ENCODE assay signal across 1 cellular context in genomic region chr2:176088048-176088936, GRCh38.
A peak's percentile ranks its signal among the peaks of the same experiment; 100 is the strongest.
TF ChIP-seq lines count a peak whose summit lies in the region.

No MANE protein-coding gene starts in this region.

TF ChIP-seq in HepG2, 621 proteins besides CTCF, POLR2A, EP300 and RAD21 (continued from another document and continues in another):
- peak; percentile 32 for TF ChIP-seq TFDP1 (CRISPR knock-in tag; IDR thresholded peaks at IDR 0.05; ENCODE audit: borderline replicate concordance)
- TF ChIP-seq ETV5 (CRISPR knock-in tag; IDR thresholded peaks at IDR 0.05; ENCODE audit: borderline replicate concordance): peak; percentile 33; the same call in 1 of the 2 replicates
- TF ChIP-seq LCORL (IDR thresholded peaks at IDR 0.05): no peak
- 0 out of 2 replicates have a peak, but pooled peaks have one; percentile 42 for TF ChIP-seq LCORL (CRISPR knock-in tag; IDR thresholded peaks at IDR 0.05)
- TF ChIP-seq ZNF556 (CRISPR knock-in tag; IDR thresholded peaks at IDR 0.05; ENCODE audit: borderline replicate concordance): no peak
- TF ChIP-seq ZSCAN21 (CRISPR knock-in tag; IDR thresholded peaks at IDR 0.05; ENCODE audit: borderline replicate concordance): peak; percentile 78; the same call in 1 of the 2 replicates
- TF ChIP-seq ZNF275 (CRISPR knock-in tag; IDR thresholded peaks at IDR 0.05; ENCODE audit: borderline replicate concordance): peak; percentile 88; the same call in 1 of the 2 replicates
- TF ChIP-seq ZNF775 (CRISPR knock-in tag; IDR thresholded peaks at IDR 0.05; ENCODE audit: borderline replicate concordance): no peak
- no peak for TF ChIP-seq ZFP82 (CRISPR knock-in tag; IDR thresholded peaks at IDR 0.05; ENCODE audit: borderline replicate concordance)
- TF ChIP-seq, protein P1, sequence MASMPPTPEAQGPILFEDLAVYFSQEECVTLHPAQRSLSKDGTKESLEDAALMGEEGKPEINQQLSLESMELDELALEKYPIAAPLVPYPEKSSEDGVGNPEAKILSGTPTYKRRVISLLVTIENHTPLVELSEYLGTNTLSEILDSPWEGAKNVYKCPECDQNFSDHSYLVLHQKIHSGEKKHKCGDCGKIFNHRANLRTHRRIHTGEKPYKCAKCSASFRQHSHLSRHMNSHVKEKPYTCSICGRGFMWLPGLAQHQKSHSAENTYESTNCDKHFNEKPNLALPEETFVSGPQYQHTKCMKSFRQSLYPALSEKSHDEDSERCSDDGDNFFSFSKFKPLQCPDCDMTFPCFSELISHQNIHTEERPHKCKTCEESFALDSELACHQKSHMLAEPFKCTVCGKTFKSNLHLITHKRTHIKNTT (CRISPR knock-in tag; IDR thresholded peaks at IDR 0.05): 0 out of 2 replicates have a peak, but pooled peaks have one; percentile 26
- TF ChIP-seq, protein P2, sequence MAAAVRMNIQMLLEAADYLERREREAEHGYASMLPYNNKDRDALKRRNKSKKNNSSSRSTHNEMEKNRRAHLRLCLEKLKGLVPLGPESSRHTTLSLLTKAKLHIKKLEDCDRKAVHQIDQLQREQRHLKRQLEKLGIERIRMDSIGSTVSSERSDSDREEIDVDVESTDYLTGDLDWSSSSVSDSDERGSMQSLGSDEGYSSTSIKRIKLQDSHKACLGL (CRISPR knock-in tag; IDR thresholded peaks at IDR 0.05): peak; percentile 60; the same call in 1 of the 2 replicates
- no peak for TF ChIP-seq ZNF746 (CRISPR knock-in tag; IDR thresholded peaks at IDR 0.05)
- TF ChIP-seq MEF2D (CRISPR knock-in tag; IDR thresholded peaks at IDR 0.05): 0 out of 2 replicates have a peak, but pooled peaks have one; percentile 4
- TF ChIP-seq, protein P3, sequence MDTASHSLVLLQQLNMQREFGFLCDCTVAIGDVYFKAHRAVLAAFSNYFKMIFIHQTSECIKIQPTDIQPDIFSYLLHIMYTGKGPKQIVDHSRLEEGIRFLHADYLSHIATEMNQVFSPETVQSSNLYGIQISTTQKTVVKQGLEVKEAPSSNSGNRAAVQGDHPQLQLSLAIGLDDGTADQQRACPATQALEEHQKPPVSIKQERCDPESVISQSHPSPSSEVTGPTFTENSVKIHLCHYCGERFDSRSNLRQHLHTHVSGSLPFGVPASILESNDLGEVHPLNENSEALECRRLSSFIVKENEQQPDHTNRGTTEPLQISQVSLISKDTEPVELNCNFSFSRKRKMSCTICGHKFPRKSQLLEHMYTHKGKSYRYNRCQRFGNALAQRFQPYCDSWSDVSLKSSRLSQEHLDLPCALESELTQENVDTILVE (CRISPR knock-in tag; IDR thresholded peaks at IDR 0.05): no peak
- peak; percentile 69; the same call in 1 of the 2 replicates for TF ChIP-seq IKZF5 (CRISPR knock-in tag; IDR thresholded peaks at IDR 0.05)
- no peak for TF ChIP-seq ATM (IDR thresholded peaks at IDR 0.05; ENCODE audit: borderline replicate concordance)
- TF ChIP-seq ZNF124 (CRISPR knock-in tag; IDR thresholded peaks at IDR 0.05): 0 out of 2 replicates have a peak, but pooled peaks have one; percentile 47
- peak; percentile 69; the same call in 1 of the 2 replicates for TF ChIP-seq ZNF776 (CRISPR knock-in tag; IDR thresholded peaks at IDR 0.05)
- TF ChIP-seq MIER2 (CRISPR knock-in tag; IDR thresholded peaks at IDR 0.05): peak; percentile 48; the same call in 1 of the 2 replicates
- peak; percentile 97; the same call in 1 of the 2 replicates for TF ChIP-seq ZNF598 (CRISPR knock-in tag; IDR thresholded peaks at IDR 0.05; ENCODE audit: borderline replicate concordance)
- TF ChIP-seq NCOA5 (CRISPR knock-in tag; IDR thresholded peaks at IDR 0.05): no peak
- no peak for TF ChIP-seq ZNF550 (CRISPR knock-in tag; IDR thresholded peaks at IDR 0.05; ENCODE audit: borderline replicate concordance)
- TF ChIP-seq SRF (IDR thresholded peaks at IDR 0.05; ENCODE audit: low read depth, low read length): no peak
- no peak for TF ChIP-seq ZNF570 (CRISPR knock-in tag; IDR thresholded peaks at IDR 0.05; ENCODE audit: borderline replicate concordance)
- no peak for TF ChIP-seq FOXK1 (CRISPR knock-in tag; IDR thresholded peaks at IDR 0.05; ENCODE audit: borderline replicate concordance, low read depth)
- TF ChIP-seq ZNF143 (CRISPR knock-in tag; IDR thresholded peaks at IDR 0.05): 0 out of 2 replicates have a peak, but pooled peaks have one; percentile 26
- 0 out of 2 replicates have a peak, but pooled peaks have one; percentile 44 for TF ChIP-seq ZNF768 (CRISPR knock-in tag; IDR thresholded peaks at IDR 0.05)
- TF ChIP-seq DR1 (CRISPR knock-in tag; IDR thresholded peaks at IDR 0.05): no peak
- peak; percentile 97; the same call in 1 of the 2 replicates for TF ChIP-seq MTF2 (CRISPR knock-in tag; IDR thresholded peaks at IDR 0.05; ENCODE audit: borderline replicate concordance)
- TF ChIP-seq, protein P4, sequence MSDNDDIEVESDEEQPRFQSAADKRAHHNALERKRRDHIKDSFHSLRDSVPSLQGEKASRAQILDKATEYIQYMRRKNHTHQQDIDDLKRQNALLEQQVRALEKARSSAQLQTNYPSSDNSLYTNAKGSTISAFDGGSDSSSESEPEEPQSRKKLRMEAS (IDR thresholded peaks at IDR 0.05): peak; percentile 50
- TF ChIP-seq, protein P5, sequence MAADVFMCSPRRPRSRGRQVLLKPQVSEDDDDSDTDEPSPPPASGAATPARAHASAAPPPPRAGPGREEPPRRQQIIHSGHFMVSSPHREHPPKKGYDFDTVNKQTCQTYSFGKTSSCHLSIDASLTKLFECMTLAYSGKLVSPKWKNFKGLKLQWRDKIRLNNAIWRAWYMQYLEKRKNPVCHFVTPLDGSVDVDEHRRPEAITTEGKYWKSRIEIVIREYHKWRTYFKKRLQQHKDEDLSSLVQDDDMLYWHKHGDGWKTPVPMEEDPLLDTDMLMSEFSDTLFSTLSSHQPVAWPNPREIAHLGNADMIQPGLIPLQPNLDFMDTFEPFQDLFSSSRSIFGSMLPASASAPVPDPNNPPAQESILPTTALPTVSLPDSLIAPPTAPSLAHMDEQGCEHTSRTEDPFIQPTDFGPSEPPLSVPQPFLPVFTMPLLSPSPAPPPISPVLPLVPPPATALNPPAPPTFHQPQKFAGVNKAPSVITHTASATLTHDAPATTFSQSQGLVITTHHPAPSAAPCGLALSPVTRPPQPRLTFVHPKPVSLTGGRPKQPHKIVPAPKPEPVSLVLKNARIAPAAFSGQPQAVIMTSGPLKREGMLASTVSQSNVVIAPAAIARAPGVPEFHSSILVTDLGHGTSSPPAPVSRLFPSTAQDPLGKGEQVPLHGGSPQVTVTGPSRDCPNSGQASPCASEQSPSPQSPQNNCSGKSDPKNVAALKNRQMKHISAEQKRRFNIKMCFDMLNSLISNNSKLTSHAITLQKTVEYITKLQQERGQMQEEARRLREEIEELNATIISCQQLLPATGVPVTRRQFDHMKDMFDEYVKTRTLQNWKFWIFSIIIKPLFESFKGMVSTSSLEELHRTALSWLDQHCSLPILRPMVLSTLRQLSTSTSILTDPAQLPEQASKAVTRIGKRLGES (CRISPR knock-in tag; IDR thresholded peaks at IDR 0.05; ENCODE audit: borderline replicate concordance): no peak
- TF ChIP-seq, protein P6, sequence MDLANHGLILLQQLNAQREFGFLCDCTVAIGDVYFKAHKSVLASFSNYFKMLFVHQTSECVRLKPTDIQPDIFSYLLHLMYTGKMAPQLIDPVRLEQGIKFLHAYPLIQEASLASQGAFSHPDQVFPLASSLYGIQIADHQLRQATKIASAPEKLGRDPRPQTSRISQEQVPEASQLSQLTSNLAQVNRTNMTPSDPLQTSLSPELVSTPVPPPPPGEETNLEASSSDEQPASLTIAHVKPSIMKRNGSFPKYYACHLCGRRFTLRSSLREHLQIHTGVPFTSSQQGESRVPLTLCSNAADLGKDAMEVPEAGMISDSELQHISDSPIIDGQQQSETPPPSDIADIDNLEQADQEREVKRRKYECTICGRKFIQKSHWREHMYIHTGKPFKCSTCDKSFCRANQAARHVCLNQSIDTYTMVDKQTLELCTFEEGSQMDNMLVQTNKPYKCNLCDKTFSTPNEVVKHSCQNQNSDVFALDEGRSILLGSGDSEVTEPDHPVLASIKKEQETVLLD (CRISPR knock-in tag; IDR thresholded peaks at IDR 0.05; ENCODE audit: low read depth): no peak
- no peak for TF ChIP-seq CREM (IDR thresholded peaks at IDR 0.05)
- no peak for TF ChIP-seq CREM (CRISPR knock-in tag; IDR thresholded peaks at IDR 0.05)
- peak; percentile 69; the same call in 1 of the 2 replicates for TF ChIP-seq ZFP37 (CRISPR knock-in tag; IDR thresholded peaks at IDR 0.05; ENCODE audit: borderline replicate concordance)
- TF ChIP-seq KDM2A (CRISPR knock-in tag; IDR thresholded peaks at IDR 0.05; ENCODE audit: borderline replicate concordance, low read depth): peak; percentile 88
- no peak for TF ChIP-seq POLR2G (IDR thresholded peaks at IDR 0.05; ENCODE audit: low read depth, low read length)
- 0 out of 2 replicates have a peak, but pooled peaks have one; percentile 19 for TF ChIP-seq ZBTB26 (CRISPR knock-in tag; IDR thresholded peaks at IDR 0.05; ENCODE audit: borderline replicate concordance)
- TF ChIP-seq AGO2 (optimal IDR thresholded peaks at IDR 0.05; ENCODE audit: low read depth, low read length): no peak
- peak; percentile 40; the same call in 1 of the 2 replicates for TF ChIP-seq DMAP1 (CRISPR knock-in tag; IDR thresholded peaks at IDR 0.05)
- TF ChIP-seq EZH2 (conservative IDR thresholded peaks at IDR 0.05; ENCODE audit: low read depth, low read length): peak; percentile 76; the same call in 1 of the 2 replicates
- peak; percentile 57; the same call in 1 of the 2 replicates for TF ChIP-seq ELF1 (CRISPR knock-in tag; IDR thresholded peaks at IDR 0.05)
- TF ChIP-seq, protein P7, sequence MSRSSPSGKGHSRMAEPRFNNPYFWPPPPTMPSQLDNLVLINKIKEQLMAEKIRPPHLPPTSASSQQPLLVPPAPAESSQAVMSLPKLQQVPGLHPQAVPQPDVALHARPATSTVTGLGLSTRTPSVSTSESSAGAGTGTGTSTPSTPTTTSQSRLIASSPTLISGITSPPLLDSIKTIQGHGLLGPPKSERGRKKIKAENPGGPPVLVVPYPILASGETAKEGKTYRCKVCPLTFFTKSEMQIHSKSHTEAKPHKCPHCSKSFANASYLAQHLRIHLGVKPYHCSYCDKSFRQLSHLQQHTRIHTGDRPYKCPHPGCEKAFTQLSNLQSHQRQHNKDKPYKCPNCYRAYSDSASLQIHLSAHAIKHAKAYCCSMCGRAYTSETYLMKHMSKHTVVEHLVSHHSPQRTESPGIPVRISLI (CRISPR knock-in tag; IDR thresholded peaks at IDR 0.05; ENCODE audit: borderline replicate concordance): no peak
- TF ChIP-seq XRCC5 (optimal IDR thresholded peaks at IDR 0.05; ENCODE audit: low read length): peak; percentile 89
- 0 out of 3 replicates have a peak, but pooled peaks have one; percentile 23 for TF ChIP-seq MXI1 (IDR thresholded peaks at IDR 0.05; ENCODE audit: borderline replicate concordance, low read depth, low read length)
- TF ChIP-seq, protein P8, sequence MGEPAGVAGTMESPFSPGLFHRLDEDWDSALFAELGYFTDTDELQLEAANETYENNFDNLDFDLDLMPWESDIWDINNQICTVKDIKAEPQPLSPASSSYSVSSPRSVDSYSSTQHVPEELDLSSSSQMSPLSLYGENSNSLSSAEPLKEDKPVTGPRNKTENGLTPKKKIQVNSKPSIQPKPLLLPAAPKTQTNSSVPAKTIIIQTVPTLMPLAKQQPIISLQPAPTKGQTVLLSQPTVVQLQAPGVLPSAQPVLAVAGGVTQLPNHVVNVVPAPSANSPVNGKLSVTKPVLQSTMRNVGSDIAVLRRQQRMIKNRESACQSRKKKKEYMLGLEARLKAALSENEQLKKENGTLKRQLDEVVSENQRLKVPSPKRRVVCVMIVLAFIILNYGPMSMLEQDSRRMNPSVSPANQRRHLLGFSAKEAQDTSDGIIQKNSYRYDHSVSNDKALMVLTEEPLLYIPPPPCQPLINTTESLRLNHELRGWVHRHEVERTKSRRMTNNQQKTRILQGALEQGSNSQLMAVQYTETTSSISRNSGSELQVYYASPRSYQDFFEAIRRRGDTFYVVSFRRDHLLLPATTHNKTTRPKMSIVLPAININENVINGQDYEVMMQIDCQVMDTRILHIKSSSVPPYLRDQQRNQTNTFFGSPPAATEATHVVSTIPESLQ (CRISPR knock-in tag; conservative IDR thresholded peaks at IDR 0.05): no peak
- TF ChIP-seq MTERF4 (CRISPR knock-in tag; IDR thresholded peaks at IDR 0.05): peak; percentile 72
- peak; percentile 72 for TF ChIP-seq GABPB1 (CRISPR knock-in tag; IDR thresholded peaks at IDR 0.05)
